ENCODE assay signal across 1 cellular context in the genomic region with DNA sequence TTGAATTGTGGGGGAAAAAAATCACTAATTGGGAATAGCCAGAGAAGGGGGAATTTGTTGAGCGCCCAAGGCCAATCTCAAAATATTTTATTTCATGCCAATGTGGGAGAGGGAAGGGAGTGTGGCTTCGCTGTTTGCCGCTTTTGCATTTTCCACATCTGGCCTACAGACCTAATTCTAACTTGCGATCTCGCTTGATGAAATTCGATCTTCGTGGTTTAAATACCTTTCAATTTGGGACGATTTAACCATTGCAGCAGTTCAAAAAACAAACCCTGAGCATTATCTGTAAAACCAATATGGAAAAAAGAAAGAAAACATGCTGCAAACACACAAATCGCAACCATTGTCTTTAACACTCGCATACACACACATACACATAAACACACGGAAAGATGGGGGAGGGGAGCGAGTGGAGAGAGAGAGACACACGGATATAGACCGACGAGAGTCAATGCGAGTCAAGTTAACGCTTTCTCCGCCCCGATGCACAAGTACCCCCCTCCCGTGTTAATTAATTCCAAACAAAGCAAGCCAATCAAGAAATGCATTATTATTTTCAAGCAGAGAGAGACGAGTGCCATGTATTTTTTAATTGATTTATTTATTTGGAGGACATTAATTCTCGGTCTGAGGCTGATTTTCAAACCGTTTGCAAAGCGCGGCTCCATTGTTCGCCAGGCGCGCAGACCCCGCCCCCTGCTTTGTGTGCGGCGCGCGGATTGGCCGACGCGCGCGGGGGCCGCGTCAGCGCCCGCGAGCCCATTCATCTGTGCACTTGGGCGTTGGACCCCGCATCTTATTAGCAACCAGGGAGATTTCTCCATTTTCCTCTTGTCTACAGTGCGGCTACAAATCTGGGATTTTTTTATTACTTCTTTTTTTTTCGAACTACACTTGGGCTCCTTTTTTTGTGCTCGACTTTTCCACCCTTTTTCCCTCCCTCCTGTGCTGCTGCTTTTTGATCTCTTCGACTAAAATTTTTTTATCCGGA.
TF ChIP-seq lines count a peak whose summit lies in the region.

A gene with protein sequence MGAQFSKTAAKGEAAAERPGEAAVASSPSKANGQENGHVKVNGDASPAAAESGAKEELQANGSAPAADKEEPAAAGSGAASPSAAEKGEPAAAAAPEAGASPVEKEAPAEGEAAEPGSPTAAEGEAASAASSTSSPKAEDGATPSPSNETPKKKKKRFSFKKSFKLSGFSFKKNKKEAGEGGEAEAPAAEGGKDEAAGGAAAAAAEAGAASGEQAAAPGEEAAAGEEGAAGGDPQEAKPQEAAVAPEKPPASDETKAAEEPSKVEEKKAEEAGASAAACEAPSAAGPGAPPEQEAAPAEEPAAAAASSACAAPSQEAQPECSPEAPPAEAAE (plus strand): TSS at position 775 of the 994 bp plus-strand sequence. CDS start 401 bp downstream, outside the sequence.

TF ChIP-seq in HEK293, 187 proteins besides CTCF, POLR2A, EP300 and RAD21 (continued from another document and continues in another):
- TF ChIP-seq, protein P1, sequence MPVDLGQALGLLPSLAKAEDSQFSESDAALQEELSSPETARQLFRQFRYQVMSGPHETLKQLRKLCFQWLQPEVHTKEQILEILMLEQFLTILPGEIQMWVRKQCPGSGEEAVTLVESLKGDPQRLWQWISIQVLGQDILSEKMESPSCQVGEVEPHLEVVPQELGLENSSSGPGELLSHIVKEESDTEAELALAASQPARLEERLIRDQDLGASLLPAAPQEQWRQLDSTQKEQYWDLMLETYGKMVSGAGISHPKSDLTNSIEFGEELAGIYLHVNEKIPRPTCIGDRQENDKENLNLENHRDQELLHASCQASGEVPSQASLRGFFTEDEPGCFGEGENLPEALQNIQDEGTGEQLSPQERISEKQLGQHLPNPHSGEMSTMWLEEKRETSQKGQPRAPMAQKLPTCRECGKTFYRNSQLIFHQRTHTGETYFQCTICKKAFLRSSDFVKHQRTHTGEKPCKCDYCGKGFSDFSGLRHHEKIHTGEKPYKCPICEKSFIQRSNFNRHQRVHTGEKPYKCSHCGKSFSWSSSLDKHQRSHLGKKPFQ (tag by site-specific recombination; IDR thresholded peaks at IDR 0.05), result peak; percentile 64; the same call in 1 of the 2 replicates
- TF ChIP-seq SCRT2 (tag by site-specific recombination; IDR thresholded peaks at IDR 0.05) (no peak), ZNF777 (tag by site-specific recombination; IDR thresholded peaks at IDR 0.05; ENCODE audit: borderline replicate concordance) (peak; percentile 86; the same call in 1 of the 2 replicates), ZNF274 (IDR thresholded peaks at IDR 0.05; ENCODE audit: low read length) (no peak), ZNF274 (tag by site-specific recombination; IDR thresholded peaks at IDR 0.05; ENCODE audit: borderline replicate concordance) (no peak), ZNF121 (tag by site-specific recombination; IDR thresholded peaks at IDR 0.05) (no peak), ZNF549 (tag by site-specific recombination; IDR thresholded peaks at IDR 0.05) (no peak), ZNF37A (tag by site-specific recombination; IDR thresholded peaks at IDR 0.05) (no peak), ZNF837 (tag by site-specific recombination; IDR thresholded peaks at IDR 0.05) (no peak), MZF1 (tag by site-specific recombination; IDR thresholded peaks at IDR 0.05; ENCODE audit: borderline replicate concordance) (0 out of 2 replicates have a peak, but pooled peaks have one; percentile 33), ZNF248 (tag by site-specific recombination; IDR thresholded peaks at IDR 0.05) (no peak), BCL11B (tag by site-specific recombination; IDR thresholded peaks at IDR 0.05; ENCODE audit: low read depth) (peak; percentile 41; the same call in 1 of the 2 replicates), HOXD13 (CRISPR knock-in tag; IDR thresholded peaks at IDR 0.05; ENCODE audit: borderline replicate concordance) (peak; percentile 31; the same call in 1 of the 2 replicates), ZNF791 (tag by site-specific recombination; IDR thresholded peaks at IDR 0.05) (no peak), ZNF202 (tag by site-specific recombination; IDR thresholded peaks at IDR 0.05; ENCODE audit: borderline replicate concordance) (no peak), PRDM1 (tag by site-specific recombination; IDR thresholded peaks at IDR 0.05) (peak; percentile 93), ZNF140 (tag by site-specific recombination; IDR thresholded peaks at IDR 0.05) (no peak), ZBTB21 (tag by site-specific recombination; IDR thresholded peaks at IDR 0.05) (peak; percentile 54; the same call in 1 of the 2 replicates), ZNF366 (tag by site-specific recombination; conservative IDR thresholded peaks at IDR 0.05) (peak; percentile 86), ZNF175 (tag by site-specific recombination; IDR thresholded peaks at IDR 0.05) (no peak), ZNF302 (tag by site-specific recombination; IDR thresholded peaks at IDR 0.05; ENCODE audit: low read depth) (no peak), ZNF560 (tag by site-specific recombination; IDR thresholded peaks at IDR 0.05; ENCODE audit: borderline replicate concordance) (no peak), TCF7L2 (IDR thresholded peaks at IDR 0.05; ENCODE audit: borderline replicate concordance, low read depth, low read length) (0 out of 2 replicates have a peak, but pooled peaks have one; percentile 4), ZNF114 (tag by site-specific recombination; IDR thresholded peaks at IDR 0.05) (no peak)
- TF ChIP-seq, protein P2, sequence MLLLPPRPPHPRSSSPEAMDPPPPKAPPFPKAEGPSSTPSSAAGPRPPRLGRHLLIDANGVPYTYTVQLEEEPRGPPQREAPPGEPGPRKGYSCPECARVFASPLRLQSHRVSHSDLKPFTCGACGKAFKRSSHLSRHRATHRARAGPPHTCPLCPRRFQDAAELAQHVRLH (tag by site-specific recombination; IDR thresholded peaks at IDR 0.05), result peak; percentile 87
- TF ChIP-seq, protein P3, sequence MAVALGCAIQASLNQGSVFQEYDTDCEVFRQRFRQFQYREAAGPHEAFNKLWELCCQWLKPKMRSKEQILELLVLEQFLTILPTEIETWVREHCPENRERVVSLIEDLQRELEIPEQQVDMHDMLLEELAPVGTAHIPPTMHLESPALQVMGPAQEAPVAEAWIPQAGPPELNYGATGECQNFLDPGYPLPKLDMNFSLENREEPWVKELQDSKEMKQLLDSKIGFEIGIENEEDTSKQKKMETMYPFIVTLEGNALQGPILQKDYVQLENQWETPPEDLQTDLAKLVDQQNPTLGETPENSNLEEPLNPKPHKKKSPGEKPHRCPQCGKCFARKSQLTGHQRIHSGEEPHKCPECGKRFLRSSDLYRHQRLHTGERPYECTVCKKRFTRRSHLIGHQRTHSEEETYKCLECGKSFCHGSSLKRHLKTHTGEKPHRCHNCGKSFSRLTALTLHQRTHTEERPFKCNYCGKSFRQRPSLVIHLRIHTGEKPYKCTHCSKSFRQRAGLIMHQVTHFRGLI (tag by site-specific recombination; IDR thresholded peaks at IDR 0.05), result peak; percentile 8; the same call in 1 of the 2 replicates
- TF ChIP-seq, protein P4, sequence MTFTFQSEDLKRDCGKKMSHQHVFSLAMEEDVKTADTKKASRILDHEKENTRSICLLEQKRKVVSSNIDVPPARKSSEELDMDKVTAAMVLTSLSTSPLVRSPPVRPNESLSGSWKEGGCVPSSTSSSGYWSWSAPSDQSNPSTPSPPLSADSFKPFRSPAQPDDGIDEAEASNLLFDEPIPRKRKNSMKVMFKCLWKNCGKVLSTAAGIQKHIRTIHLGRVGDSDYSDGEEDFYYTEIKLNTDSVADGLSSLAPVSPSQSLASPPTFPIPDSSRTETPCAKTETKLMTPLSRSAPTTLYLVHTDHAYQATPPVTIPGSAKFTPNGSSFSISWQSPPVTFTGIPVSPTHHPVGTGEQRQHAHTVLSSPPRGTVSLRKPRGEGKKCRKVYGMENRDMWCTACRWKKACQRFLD (tag by site-specific recombination; IDR thresholded peaks at IDR 0.05), result no peak
- TF ChIP-seq, protein P5, sequence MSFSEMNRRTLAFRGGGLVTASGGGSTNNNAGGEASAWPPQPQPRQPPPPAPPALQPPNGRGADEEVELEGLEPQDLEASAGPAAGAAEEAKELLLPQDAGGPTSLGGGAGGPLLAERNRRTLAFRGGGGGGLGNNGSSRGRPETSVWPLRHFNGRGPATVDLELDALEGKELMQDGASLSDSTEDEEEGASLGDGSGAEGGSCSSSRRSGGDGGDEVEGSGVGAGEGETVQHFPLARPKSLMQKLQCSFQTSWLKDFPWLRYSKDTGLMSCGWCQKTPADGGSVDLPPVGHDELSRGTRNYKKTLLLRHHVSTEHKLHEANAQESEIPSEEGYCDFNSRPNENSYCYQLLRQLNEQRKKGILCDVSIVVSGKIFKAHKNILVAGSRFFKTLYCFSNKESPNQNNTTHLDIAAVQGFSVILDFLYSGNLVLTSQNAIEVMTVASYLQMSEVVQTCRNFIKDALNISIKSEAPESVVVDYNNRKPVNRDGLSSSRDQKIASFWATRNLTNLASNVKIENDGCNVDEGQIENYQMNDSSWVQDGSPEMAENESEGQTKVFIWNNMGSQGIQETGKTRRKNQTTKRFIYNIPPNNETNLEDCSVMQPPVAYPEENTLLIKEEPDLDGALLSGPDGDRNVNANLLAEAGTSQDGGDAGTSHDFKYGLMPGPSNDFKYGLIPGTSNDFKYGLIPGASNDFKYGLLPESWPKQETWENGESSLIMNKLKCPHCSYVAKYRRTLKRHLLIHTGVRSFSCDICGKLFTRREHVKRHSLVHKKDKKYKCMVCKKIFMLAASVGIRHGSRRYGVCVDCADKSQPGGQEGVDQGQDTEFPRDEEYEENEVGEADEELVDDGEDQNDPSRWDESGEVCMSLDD (tag by site-specific recombination; IDR thresholded peaks at IDR 0.05), result 0 out of 2 replicates have a peak, but pooled peaks have one; percentile 14
- TF ChIP-seq, protein P6, sequence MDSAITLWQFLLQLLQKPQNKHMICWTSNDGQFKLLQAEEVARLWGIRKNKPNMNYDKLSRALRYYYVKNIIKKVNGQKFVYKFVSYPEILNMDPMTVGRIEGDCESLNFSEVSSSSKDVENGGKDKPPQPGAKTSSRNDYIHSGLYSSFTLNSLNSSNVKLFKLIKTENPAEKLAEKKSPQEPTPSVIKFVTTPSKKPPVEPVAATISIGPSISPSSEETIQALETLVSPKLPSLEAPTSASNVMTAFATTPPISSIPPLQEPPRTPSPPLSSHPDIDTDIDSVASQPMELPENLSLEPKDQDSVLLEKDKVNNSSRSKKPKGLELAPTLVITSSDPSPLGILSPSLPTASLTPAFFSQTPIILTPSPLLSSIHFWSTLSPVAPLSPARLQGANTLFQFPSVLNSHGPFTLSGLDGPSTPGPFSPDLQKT (IDR thresholded peaks at IDR 0.05; ENCODE audit: borderline replicate concordance, low read depth, low read length), result no peak
- TF ChIP-seq, protein P7, sequence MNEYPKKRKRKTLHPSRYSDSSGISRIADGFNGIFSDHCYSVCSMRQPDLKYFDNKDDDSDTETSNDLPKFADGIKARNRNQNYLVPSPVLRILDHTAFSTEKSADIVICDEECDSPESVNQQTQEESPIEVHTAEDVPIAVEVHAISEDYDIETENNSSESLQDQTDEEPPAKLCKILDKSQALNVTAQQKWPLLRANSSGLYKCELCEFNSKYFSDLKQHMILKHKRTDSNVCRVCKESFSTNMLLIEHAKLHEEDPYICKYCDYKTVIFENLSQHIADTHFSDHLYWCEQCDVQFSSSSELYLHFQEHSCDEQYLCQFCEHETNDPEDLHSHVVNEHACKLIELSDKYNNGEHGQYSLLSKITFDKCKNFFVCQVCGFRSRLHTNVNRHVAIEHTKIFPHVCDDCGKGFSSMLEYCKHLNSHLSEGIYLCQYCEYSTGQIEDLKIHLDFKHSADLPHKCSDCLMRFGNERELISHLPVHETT (tag by site-specific recombination; IDR thresholded peaks at IDR 0.05), result peak; percentile 61; the same call in 1 of the 2 replicates
- TF ChIP-seq, protein P8, sequence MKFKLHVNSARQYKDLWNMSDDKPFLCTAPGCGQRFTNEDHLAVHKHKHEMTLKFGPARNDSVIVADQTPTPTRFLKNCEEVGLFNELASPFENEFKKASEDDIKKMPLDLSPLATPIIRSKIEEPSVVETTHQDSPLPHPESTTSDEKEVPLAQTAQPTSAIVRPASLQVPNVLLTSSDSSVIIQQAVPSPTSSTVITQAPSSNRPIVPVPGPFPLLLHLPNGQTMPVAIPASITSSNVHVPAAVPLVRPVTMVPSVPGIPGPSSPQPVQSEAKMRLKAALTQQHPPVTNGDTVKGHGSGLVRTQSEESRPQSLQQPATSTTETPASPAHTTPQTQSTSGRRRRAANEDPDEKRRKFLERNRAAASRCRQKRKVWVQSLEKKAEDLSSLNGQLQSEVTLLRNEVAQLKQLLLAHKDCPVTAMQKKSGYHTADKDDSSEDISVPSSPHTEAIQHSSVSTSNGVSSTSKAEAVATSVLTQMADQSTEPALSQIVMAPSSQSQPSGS (tag by site-specific recombination; IDR thresholded peaks at IDR 0.05; ENCODE audit: low read depth), result no peak
- TF ChIP-seq, protein P9, sequence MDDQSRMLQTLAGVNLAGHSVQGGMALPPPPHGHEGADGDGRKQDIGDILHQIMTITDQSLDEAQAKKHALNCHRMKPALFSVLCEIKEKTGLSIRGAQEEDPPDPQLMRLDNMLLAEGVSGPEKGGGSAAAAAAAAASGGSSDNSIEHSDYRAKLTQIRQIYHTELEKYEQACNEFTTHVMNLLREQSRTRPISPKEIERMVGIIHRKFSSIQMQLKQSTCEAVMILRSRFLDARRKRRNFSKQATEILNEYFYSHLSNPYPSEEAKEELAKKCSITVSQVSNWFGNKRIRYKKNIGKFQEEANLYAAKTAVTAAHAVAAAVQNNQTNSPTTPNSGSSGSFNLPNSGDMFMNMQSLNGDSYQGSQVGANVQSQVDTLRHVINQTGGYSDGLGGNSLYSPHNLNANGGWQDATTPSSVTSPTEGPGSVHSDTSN (CRISPR knock-in tag; IDR thresholded peaks at IDR 0.05), result no peak
- TF ChIP-seq, protein P10, sequence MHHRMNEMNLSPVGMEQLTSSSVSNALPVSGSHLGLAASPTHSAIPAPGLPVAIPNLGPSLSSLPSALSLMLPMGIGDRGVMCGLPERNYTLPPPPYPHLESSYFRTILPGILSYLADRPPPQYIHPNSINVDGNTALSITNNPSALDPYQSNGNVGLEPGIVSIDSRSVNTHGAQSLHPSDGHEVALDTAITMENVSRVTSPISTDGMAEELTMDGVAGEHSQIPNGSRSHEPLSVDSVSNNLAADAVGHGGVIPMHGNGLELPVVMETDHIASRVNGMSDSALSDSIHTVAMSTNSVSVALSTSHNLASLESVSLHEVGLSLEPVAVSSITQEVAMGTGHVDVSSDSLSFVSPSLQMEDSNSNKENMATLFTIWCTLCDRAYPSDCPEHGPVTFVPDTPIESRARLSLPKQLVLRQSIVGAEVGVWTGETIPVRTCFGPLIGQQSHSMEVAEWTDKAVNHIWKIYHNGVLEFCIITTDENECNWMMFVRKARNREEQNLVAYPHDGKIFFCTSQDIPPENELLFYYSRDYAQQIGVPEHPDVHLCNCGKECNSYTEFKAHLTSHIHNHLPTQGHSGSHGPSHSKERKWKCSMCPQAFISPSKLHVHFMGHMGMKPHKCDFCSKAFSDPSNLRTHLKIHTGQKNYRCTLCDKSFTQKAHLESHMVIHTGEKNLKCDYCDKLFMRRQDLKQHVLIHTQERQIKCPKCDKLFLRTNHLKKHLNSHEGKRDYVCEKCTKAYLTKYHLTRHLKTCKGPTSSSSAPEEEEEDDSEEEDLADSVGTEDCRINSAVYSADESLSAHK (tag by site-specific recombination; IDR thresholded peaks at IDR 0.05), result peak; percentile 72
- TF ChIP-seq, protein P11, sequence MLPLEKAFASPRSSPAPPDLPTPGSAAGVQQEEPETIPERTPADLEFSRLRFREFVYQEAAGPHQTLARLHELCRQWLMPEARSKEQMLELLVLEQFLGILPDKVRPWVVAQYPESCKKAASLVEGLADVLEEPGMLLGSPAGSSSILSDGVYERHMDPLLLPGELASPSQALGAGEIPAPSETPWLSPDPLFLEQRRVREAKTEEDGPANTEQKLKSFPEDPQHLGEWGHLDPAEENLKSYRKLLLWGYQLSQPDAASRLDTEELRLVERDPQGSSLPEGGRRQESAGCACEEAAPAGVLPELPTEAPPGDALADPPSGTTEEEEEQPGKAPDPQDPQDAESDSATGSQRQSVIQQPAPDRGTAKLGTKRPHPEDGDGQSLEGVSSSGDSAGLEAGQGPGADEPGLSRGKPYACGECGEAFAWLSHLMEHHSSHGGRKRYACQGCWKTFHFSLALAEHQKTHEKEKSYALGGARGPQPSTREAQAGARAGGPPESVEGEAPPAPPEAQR (tag by site-specific recombination; IDR thresholded peaks at IDR 0.05), result no peak
